Comparison of ENCODE assay signal across 17 cellular contexts in the genomic region with DNA sequence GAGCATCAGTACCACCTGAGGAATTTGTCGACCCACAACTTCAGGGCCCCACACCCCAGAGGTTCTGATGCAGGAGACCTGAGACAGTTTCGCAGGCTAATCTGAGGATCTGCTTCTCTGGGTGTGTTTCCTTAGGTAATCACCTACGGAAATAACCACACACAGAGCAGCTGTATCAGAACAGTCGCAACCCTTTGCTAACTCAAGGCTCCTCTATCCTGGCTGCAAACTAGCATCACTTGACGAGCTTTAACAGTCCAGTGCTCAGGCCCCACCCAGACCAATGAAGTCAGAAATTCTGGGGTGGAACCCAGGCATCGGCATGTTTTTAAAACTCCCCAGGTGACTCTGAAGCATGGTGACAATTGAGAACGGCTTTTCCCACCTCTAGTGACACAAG. TPM values are rescaled to one million over a fixed set of nuclear protein-coding genes. Genes with fewer than 3 reads are reported as not detected.
DNase-seq lines count a peak whose midpoint lies in the region; ATAC-seq, FAIRE-seq and TF ChIP-seq lines count a peak whose summit lies in the region.
"Had no signal": no experiment of that assay in that cellular context is flagged by ENCODE, and none has a peak within 500 bp of the region (broad histone marks: within the 10 kb centered on the region; RNA-seq: fewer than 3 reads in every experiment).

No MANE protein-coding gene starts in this region.

- peak overlapping the region; percentile 37 for H3K4me3 ChIP-seq in OCI-LY7 (ENCODE audit: low read depth, low read length, poor library complexity, severe bottlenecking)
- no peak overlapping the region for H3K4me3 ChIP-seq in smooth muscle cell
- H3K4me3 ChIP-seq in small intestine (ENCODE audit: low read depth in 1 of 2, low read length in 2 of 2): no peak overlapping the region
- H3K4me3 ChIP-seq: lung, uterus had no signal

- H3K36me3 ChIP-seq in OCI-LY7 (ENCODE audit: insufficient read depth, low read length): peaks cover 45% of the 10 kb centered on the region
- H3K36me3 ChIP-seq in smooth muscle cell (ENCODE audit: low read depth): no peaks in the 10 kb centered on the region
- H3K36me3 ChIP-seq in small intestine (ENCODE audit: control insufficient read depth in 2 of 2, insufficient read depth in 2 of 2, low read length in 2 of 2): peaks cover 0 to 3% of the 10 kb centered on the region in 2 donors
- H3K36me3 ChIP-seq: uterus had no signal

- H3K27me3 ChIP-seq in smooth muscle cell (ENCODE audit: low read depth) (no peaks in the 10 kb centered on the region), small intestine (ENCODE audit: control insufficient read depth in 2 of 2, insufficient read depth in 2 of 2, low read length in 2 of 2) (no peaks in the 10 kb centered on the region)
- H3K27me3 ChIP-seq: uterus had no signal

- POLR2A ChIA-PET in GM10248 (lab: Yijun Ruan, JAX) (no interaction called here), OCI-LY7 (lab: Charles Lee) (interaction anchor here (0.6 to 2.7 kb wide), 14 partner anchors 8 to 493 kb away, joined by 3 to 37 read pairs (median 3); a partner anchor contains a TSS)

- H3K9me3 ChIP-seq in OCI-LY7 (ENCODE audit: low read length) (0 out of 2 replicates have a peak, but pooled peaks cover 5% of the 10 kb centered on the region), smooth muscle cell (replicated peaks; ENCODE audit: low read depth) (no peaks in the 10 kb centered on the region), small intestine (ENCODE audit: control insufficient read depth, low read depth) (no peaks in the 10 kb centered on the region)
- H3K9me3 ChIP-seq: uterus had no signal

- TF ChIP-seq CTCF in GM10248 (IDR thresholded peaks at IDR 0.05; ENCODE audit: control extremely low read depth, extremely low read depth, low read depth, missing control alignments) (no peak), OCI-LY7 (conservative IDR thresholded peaks at IDR 0.05; ENCODE audit: low read length) (no peak), smooth muscle cell (IDR thresholded peaks at IDR 0.05; ENCODE audit: borderline replicate concordance, insufficient read depth, poor library complexity, severe bottlenecking) (no peak), D721Med (IDR thresholded peaks at IDR 0.05; ENCODE audit: insufficient read depth, missing control alignments) (no peak)

- CTCF ChIA-PET in GM10248 (lab: Yijun Ruan, JAX) (interaction anchor here (1.0 to 4.5 kb wide), 5 partner anchors 8 to 59 kb away, joined by 3 to 19 read pairs (median 6); no protein-coding TSS in a partner anchor), OCI-LY7 (lab: Charles Lee; ENCODE audit: unreplicated experiment) (interaction anchor here (1.1 kb wide), 1 partner anchor 13 kb away, joined by 5 read pairs; no protein-coding TSS in a partner anchor)

- H3K9me2 ChIP-seq in OCI-LY7 (ENCODE audit: insufficient read depth, low read length): no peaks in the 10 kb centered on the region

- ATAC-seq in GM19035 (IDR thresholded peaks at IDR 0.05; ENCODE audit: unreplicated experiment): peak; percentile 46
- peak; percentile 51 for ATAC-seq in HG02642 (IDR thresholded peaks at IDR 0.05; ENCODE audit: poor library complexity, unreplicated experiment)

- H3K79me2 ChIP-seq in OCI-LY7 (ENCODE audit: insufficient read depth, low read depth, low read length) (peaks cover 69% of the 10 kb centered on the region; the same call in 1 of the 2 replicates), smooth muscle cell (ENCODE audit: low read depth) (no peaks in the 10 kb centered on the region)

- H3K4me2 ChIP-seq in OCI-LY7 (ENCODE audit: low read length) (peak overlapping the region; percentile 69), smooth muscle cell (no peak overlapping the region)

- H3K4me1 ChIP-seq in OCI-LY7 (ENCODE audit: insufficient read depth, low read length, poor library complexity, severe bottlenecking) (peaks cover 87% of the 10 kb centered on the region), smooth muscle cell (ENCODE audit: low read depth) (no peaks in the 10 kb centered on the region), small intestine (ENCODE audit: control insufficient read depth in 2 of 2, insufficient read depth in 1 of 2, low read depth in 1 of 2, low read length in 1 of 2) (peaks cover 0 to 4% of the 10 kb centered on the region in 2 donors)
- H3K4me1 ChIP-seq: uterus had no signal

- H2AFZ ChIP-seq in OCI-LY7 (ENCODE audit: low read length) (peak overlapping the region; percentile 5; the same call in 1 of the 2 replicates), smooth muscle cell (ENCODE audit: low read depth) (no peak overlapping the region)

- 91% methylated on average over 7 of the region's 7 CpGs for WGBS in smooth muscle cell (ENCODE audit: low lambda C conversion rate)
- WGBS in small intestine, 3 donors: 83 to 93% (median 86%) methylated on average over 7 of the region's 7 CpGs

- peaks cover 5% of the 10 kb centered on the region for H3F3A ChIP-seq in smooth muscle cell (ENCODE audit: low read depth)

- H3K27ac ChIP-seq in OCI-LY7 (ENCODE audit: low read depth, low read length, poor library complexity, severe bottlenecking) (peak overlapping the region; percentile 85), smooth muscle cell (ENCODE audit: low read depth) (no peak overlapping the region), small intestine (ENCODE audit: low read depth in 1 of 2, low read length in 1 of 2) (no peak overlapping the region)
- H3K27ac ChIP-seq: uterus had no signal

- H4K20me1 ChIP-seq in OCI-LY7 (ENCODE audit: insufficient read depth, low read length) (no peaks in the 10 kb centered on the region), smooth muscle cell (ENCODE audit: low read depth) (no peaks in the 10 kb centered on the region)

- no peak overlapping the region for H3K9ac ChIP-seq in smooth muscle cell (ENCODE audit: low read depth)

- intact Hi-C loops in OCI-LY7 (cut with micrococcal nuclease; ENCODE audit: unreplicated experiment): no loop called here

- DNase-seq in GM10248 (ENCODE audit: extremely low spot score) (peak; percentile 62), OCI-LY7 (ENCODE audit: low spot score) (peak; percentile 85), smooth muscle cell (lab: John Stamatoyannopoulos, UW; ENCODE audit: unreplicated experiment) (no peak), 8988T (no peak), small intestine (no peak), D721Med (ENCODE audit: insufficient read length, low spot score) (no peak)
- DNase-seq: cerebellar nuclear complex; DMS153; hypothalamus; NCI-H1092 treated with DMSO at 0.1 percent for 48 hours; NCI-H69; Right ventricle myocardium superior; stimulated activated CD4-positive, alpha-beta T cell treated with anti-CD3 and anti-CD28 coated beads, Interleukin-15, amount 100 ng/mL, for 24 hours; uterus had no signal

- FAIRE-seq in small intestine (lab: Jason Lieb, UNC) (no peak), D721Med (lab: Jason Lieb, UNC) (no peak)

- BruUV-seq in OCI-LY7 (replicated peaks; lab: Mats Ljungman, UMichigan): no TSS peak

RNA-seq across cellular contexts. Expression of a gene that starts 20.7 kb away (rescaled TPM):
- total RNA-seq in OCI-LY7 (2014; rRNA removed; shearing (Covaris generic)): 30.6 and 32.7 TPM in 2 replicates
- 50.0 and 59.2 TPM in 2 replicates for total RNA-seq in OCI-LY7 (2022)
- total RNA-seq in smooth muscle cell: 10.3 and 18.5 TPM in 2 replicates
- 10.0 and 14.1 TPM in 2 replicates for polyA plus RNA-seq in smooth muscle cell
- 100 to 1,000 TPM in 2 of 3 donors, 10 to 100 TPM in 1; 52.9 to 355 (median 218) TPM for polyA plus RNA-seq in small intestine

RNA-seq across cellular contexts. Expression of a gene that starts 28.0 kb away (rescaled TPM):
- total RNA-seq in OCI-LY7 (2014; rRNA removed; shearing (Covaris generic)): 128 and 153 TPM in 2 replicates
- total RNA-seq in OCI-LY7 (2022) (141 and 150 TPM in 2 replicates), smooth muscle cell (88.8 and 93.8 TPM in 2 replicates)
- polyA plus RNA-seq in smooth muscle cell (55.9 and 69.3 TPM in 2 replicates), small intestine (100 to 1,000 TPM; 101 to 120 (median 115) TPM)

RNA-seq across cellular contexts. Expression of a gene that starts 35.2 kb away (rescaled TPM):
- 100 and 126 TPM in 2 replicates for total RNA-seq in OCI-LY7 (2014; rRNA removed; shearing (Covaris generic))
- total RNA-seq in OCI-LY7 (2022) (164 and 181 TPM in 2 replicates), smooth muscle cell (85.8 and 220 TPM in 2 replicates)
- polyA plus RNA-seq in smooth muscle cell (274 and 296 TPM in 2 replicates), small intestine (100 to 1,000 TPM; 117 to 164 (median 147) TPM)

RNA-seq across cellular contexts. Expression of a gene that starts 41.9 kb away (rescaled TPM):
- 2.8 TPM in 2 replicates for total RNA-seq in OCI-LY7 (2014; rRNA removed; shearing (Covaris generic))
- 9.0 and 11.9 TPM in 2 replicates for total RNA-seq in OCI-LY7 (2022)
- total RNA-seq in smooth muscle cell: 444 and 491 TPM in 2 replicates
- 52.3 and 58.1 TPM in 2 replicates for polyA plus RNA-seq in smooth muscle cell
- 100 to 1,000 TPM in 1 of 3 donors, 10 to 100 TPM in 1, 1 to 10 TPM in 1; 6.9 to 105 (median 16.8) TPM for polyA plus RNA-seq in small intestine

Comparison
In these comparisons a context has a peak if more than half of its experiments do, and no peak if none do; other contexts are left out.
1. DNase-seq: peak in GM10248 (single experiment) and OCI-LY7 (single experiment); none in smooth muscle cell (single experiment), 8988T (single experiment), small intestine (single experiment) and D721Med (single experiment).